ENCODE assay signal across 22 cellular contexts in genomic region chr10:59124187-59124586, GRCh38. TPM values are rescaled to one million over a fixed set of nuclear protein-coding genes. Genes with fewer than 3 reads are reported as not detected.
"Had no signal": no experiment of that assay in that cellular context is flagged by ENCODE, and none has a peak within 500 bp of the region (broad histone marks: within the 10 kb centered on the region; RNA-seq: fewer than 3 reads in every experiment).

No MANE protein-coding gene starts in this region.

- DNase-seq: KBM-7, MV-4-11, NCI-H1092, NCI-H1105 treated with DMSO at 0.1 percent for 48 hours, NCI-H1417 treated with DMSO at 0.1 percent for 48 hours, NCI-H146, NCI-H1694 treated with DMSO at 0.1 percent for 48 hours, NCI-H1930, NCI-H2081, NCI-H2107, NCI-H226, NCI-H446, NCI-H510A, NCI-H524 treated with DMSO at 0.1 percent for 48 hours, NCI-H69, NCI-H774, Right ventricle myocardium superior, RPMI8226, SIG-M5 had no signal

RNA-seq across cellular contexts. Expression of gene PHYHIPL, which starts 52.3 kb away (rescaled TPM):
- total RNA-seq: HT-29, MCF 10A, Right ventricle myocardium superior, SJSA1 had no signal
